In the genomic region with DNA sequence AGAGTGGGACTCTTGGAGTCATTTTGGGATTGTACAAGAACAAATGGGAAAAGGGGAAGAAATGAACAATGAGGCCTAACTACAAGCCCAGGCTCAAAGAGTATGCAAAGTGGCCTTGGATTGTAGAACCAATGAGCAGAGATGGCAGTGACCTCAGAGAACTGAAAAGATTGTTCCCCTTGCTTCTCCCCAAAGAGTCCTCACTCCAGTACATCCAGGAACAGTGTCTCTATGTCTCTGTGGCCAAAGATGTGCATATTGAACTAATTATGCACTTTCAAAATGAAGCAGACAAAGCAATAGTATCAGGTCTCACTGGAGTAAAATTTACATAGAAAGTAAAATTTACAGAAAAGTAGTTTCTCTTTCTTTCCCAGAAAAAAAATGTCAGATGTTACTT, we compare ENCODE assay signal across 18 cellular contexts.
DNase-seq lines count a peak whose midpoint lies in the region; ATAC-seq, FAIRE-seq and TF ChIP-seq lines count a peak whose summit lies in the region.
"Had no signal": no experiment of that assay in that cellular context is flagged by ENCODE, and none has a peak within 500 bp of the region (broad histone marks: within the 10 kb centered on the region; RNA-seq: fewer than 3 reads in every experiment).

No MANE protein-coding gene starts in this region.

- H3K4ac ChIP-seq in mesendoderm (ENCODE audit: low read depth, low read length) = no peak overlapping the region

- H4K8ac ChIP-seq in mesendoderm (ENCODE audit: low read depth, low read length) = no peak overlapping the region

- H3K27me3 ChIP-seq in mesendoderm (ENCODE audit: insufficient read depth, low read length, poor library complexity) = no peaks in the 10 kb centered on the region
- H3K27me3 ChIP-seq: Peyer's patch had no signal

- H3K18ac ChIP-seq in mesendoderm (ENCODE audit: low read length) = no peak overlapping the region

- H3K23ac ChIP-seq in mesendoderm (ENCODE audit: low read length) = no peak overlapping the region

- H3K9ac ChIP-seq in SK-N-MC (ENCODE audit: insufficient read length) = peak overlapping the region; percentile 19
- H3K9ac ChIP-seq in mesendoderm (ENCODE audit: low read length) = no peak overlapping the region
- H3K9ac ChIP-seq: KMS-11 had no signal

- no peaks in the 10 kb centered on the region for H3K79me2 ChIP-seq in mesendoderm (ENCODE audit: control insufficient read depth, insufficient read depth, low read length)

- H3K36me3 ChIP-seq in SK-N-MC (ENCODE audit: insufficient read depth, low read length) = no peaks in the 10 kb centered on the region
- no peaks in the 10 kb centered on the region for H3K36me3 ChIP-seq in mesendoderm (ENCODE audit: control insufficient read depth, insufficient read depth, low read length)
- H3K36me3 ChIP-seq: Peyer's patch had no signal

- H3K27ac ChIP-seq in SK-N-MC (peak overlapping the region; percentile 78), mesendoderm (ENCODE audit: low read depth, low read length) (no peak overlapping the region)
- H3K27ac ChIP-seq: KMS-11 had no signal

- H2BK15ac ChIP-seq in mesendoderm (replicated peaks; ENCODE audit: low read depth) = no peak overlapping the region

- H3K4me2 ChIP-seq in mesendoderm (ENCODE audit: low read length) = no peak overlapping the region
- H3K4me2 ChIP-seq: KMS-11 had no signal

- H3K9me3 ChIP-seq in SK-N-MC (ENCODE audit: low read depth, low read length) = no peaks in the 10 kb centered on the region
- H3K9me3 ChIP-seq: Peyer's patch had no signal

- H3K56ac ChIP-seq in mesendoderm (ENCODE audit: low read length) = no peak overlapping the region

- no peak overlapping the region for H2AK5ac ChIP-seq in mesendoderm (ENCODE audit: low read length)

- peak; percentile 33 for FAIRE-seq in GM12892 (lab: Jason Lieb, UNC)
- FAIRE-seq: islet of Langerhans had no signal

- no peak overlapping the region for H4K5ac ChIP-seq in mesendoderm (ENCODE audit: low read length)

- no peak for TF ChIP-seq POLR2A in GM12892 (IDR thresholded peaks at IDR 0.05; ENCODE audit: low read depth, low read length)

- H2BK120ac ChIP-seq in mesendoderm (ENCODE audit: low read depth, low read length) = no peak overlapping the region

- peak; percentile 58 for ATAC-seq in GM19455 (IDR thresholded peaks at IDR 0.05; ENCODE audit: unreplicated experiment)
- ATAC-seq in HG02798 (IDR thresholded peaks at IDR 0.05; ENCODE audit: poor library complexity, unreplicated experiment) = peak; percentile 76
- no peak for ATAC-seq in GM18907 (IDR thresholded peaks at IDR 0.05; ENCODE audit: unreplicated experiment)
- no peak for ATAC-seq in left cardiac atrium
- ATAC-seq: stimulated activated naive CD8-positive, alpha-beta T cell treated with anti-CD3 and anti-CD28 coated beads, Interleukin-15, amount 100 ng/mL, for 72 hours had no signal

- H3K4me1 ChIP-seq in mesendoderm (ENCODE audit: control insufficient read depth, low read depth, low read length) = peaks cover 3% of the 10 kb centered on the region

- peak overlapping the region; percentile 43; the same call in 1 of the 2 replicates for H3K4me3 ChIP-seq in SK-N-MC
- no peak overlapping the region for H3K4me3 ChIP-seq in mesendoderm (ENCODE audit: low read length)
- H3K4me3 ChIP-seq: Peyer's patch had no signal

- DNase-seq in GM12892 (ENCODE audit: insufficient read length) (no peak), SK-N-MC (ENCODE audit: low read depth, low spot score) (no peak), NCI-H1417 treated with DMSO at 0.1 percent for 48 hours (lab: John Stamatoyannopoulos, UW) (no peak), left cardiac atrium (no peak), mesendoderm (no peak)
- DNase-seq: activated CD4-positive, CD25-positive, alpha-beta regulatory T cell treated with anti-CD3 and anti-CD28 coated beads, Interleukin-2, amount 50 U/mL, for 72 hours; activated naive CD8-positive, alpha-beta T cell treated with anti-CD3 and anti-CD28 coated beads, Interleukin-2, amount 10 ng/mL, durations not matched to agents 7 days and 5 days; activated T-cell treated with anti-CD3 and anti-CD28 coated beads for 4 hours; CD8-positive, alpha-beta memory T cell; NCI-H1417; NCI-H510A; Peyer's patch; stimulated activated naive CD8-positive, alpha-beta T cell treated with anti-CD3 and anti-CD28 coated beads, Interleukin-15, amount 100 ng/mL, for 72 hours had no signal

- intact Hi-C loops in left cardiac atrium (cut with DNase I) = no loop called here

- peaks cover 6% of the 10 kb centered on the region for H3K79me1 ChIP-seq in mesendoderm (ENCODE audit: low read length)

- H2BK5ac ChIP-seq in mesendoderm (ENCODE audit: low read length) = no peak overlapping the region

Comparison
In these comparisons a context has a peak if more than half of its experiments do, and no peak if none do; other contexts are left out.
1. ATAC-seq: peak in GM19455 (single experiment) and HG02798 (single experiment); none in GM18907 (single experiment) and left cardiac atrium (0 of 2).